ENCODE assay signal across 1 cellular context in the genomic region with DNA sequence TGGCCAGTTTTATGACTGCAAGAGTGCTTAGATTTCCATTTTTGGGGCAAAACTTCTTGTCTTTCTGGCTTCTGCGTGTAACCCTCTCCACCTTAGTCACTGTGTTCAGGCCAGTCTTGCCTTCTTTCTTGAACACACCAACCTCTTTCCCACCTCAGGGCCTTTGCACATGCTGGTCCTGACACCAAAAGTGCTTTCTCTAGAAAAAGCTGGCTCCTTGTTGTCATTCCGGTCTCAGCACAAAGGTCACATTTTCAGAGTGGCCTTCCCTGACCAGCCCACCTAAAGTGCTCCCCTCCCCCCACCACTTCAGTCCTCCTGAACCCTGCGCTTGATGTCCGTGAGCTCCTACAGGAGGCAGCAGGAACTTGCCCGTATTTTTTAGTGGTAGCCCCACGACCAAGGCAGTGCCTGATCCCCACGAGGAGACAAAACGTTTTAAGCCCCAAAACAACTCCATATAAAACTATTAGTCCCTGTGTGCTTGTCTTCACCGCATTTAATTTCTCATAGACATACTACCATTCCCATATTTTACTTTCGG.
TF ChIP-seq lines count a peak whose summit lies in the region.

No MANE protein-coding gene starts in this region.

TF ChIP-seq in HepG2, 621 proteins besides CTCF, POLR2A, EP300 and RAD21 (continued from another document):
- peak; percentile 86 for TF ChIP-seq ZMYM3 (CRISPR knock-in tag; IDR thresholded peaks at IDR 0.05)
- no peak for TF ChIP-seq ZNF441 (CRISPR knock-in tag; IDR thresholded peaks at IDR 0.05; ENCODE audit: borderline replicate concordance)
- TF ChIP-seq, protein P1, sequence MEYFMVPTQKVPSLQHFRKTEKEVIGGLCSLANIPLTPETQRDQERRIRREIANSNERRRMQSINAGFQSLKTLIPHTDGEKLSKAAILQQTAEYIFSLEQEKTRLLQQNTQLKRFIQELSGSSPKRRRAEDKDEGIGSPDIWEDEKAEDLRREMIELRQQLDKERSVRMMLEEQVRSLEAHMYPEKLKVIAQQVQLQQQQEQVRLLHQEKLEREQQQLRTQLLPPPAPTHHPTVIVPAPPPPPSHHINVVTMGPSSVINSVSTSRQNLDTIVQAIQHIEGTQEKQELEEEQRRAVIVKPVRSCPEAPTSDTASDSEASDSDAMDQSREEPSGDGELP (IDR thresholded peaks at IDR 0.05; ENCODE audit: borderline replicate concordance, low read depth): 0 out of 2 replicates have a peak, but pooled peaks have one; percentile 1
- 0 out of 2 replicates have a peak, but pooled peaks have one; percentile 44 for TF ChIP-seq NCOA1 (CRISPR knock-in tag; IDR thresholded peaks at IDR 0.05)
- TF ChIP-seq, protein P2, sequence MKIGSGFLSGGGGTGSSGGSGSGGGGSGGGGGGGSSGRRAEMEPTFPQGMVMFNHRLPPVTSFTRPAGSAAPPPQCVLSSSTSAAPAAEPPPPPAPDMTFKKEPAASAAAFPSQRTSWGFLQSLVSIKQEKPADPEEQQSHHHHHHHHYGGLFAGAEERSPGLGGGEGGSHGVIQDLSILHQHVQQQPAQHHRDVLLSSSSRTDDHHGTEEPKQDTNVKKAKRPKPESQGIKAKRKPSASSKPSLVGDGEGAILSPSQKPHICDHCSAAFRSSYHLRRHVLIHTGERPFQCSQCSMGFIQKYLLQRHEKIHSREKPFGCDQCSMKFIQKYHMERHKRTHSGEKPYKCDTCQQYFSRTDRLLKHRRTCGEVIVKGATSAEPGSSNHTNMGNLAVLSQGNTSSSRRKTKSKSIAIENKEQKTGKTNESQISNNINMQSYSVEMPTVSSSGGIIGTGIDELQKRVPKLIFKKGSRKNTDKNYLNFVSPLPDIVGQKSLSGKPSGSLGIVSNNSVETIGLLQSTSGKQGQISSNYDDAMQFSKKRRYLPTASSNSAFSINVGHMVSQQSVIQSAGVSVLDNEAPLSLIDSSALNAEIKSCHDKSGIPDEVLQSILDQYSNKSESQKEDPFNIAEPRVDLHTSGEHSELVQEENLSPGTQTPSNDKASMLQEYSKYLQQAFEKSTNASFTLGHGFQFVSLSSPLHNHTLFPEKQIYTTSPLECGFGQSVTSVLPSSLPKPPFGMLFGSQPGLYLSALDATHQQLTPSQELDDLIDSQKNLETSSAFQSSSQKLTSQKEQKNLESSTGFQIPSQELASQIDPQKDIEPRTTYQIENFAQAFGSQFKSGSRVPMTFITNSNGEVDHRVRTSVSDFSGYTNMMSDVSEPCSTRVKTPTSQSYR (CRISPR knock-in tag; IDR thresholded peaks at IDR 0.05; ENCODE audit: borderline replicate concordance): peak; percentile 69
- TF ChIP-seq, protein P3, sequence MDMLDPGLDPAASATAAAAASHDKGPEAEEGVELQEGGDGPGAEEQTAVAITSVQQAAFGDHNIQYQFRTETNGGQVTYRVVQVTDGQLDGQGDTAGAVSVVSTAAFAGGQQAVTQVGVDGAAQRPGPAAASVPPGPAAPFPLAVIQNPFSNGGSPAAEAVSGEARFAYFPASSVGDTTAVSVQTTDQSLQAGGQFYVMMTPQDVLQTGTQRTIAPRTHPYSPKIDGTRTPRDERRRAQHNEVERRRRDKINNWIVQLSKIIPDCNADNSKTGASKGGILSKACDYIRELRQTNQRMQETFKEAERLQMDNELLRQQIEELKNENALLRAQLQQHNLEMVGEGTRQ (IDR thresholded peaks at IDR 0.05; ENCODE audit: low read depth, low read length): no peak
- TF ChIP-seq, protein P3 (CRISPR knock-in tag; IDR thresholded peaks at IDR 0.05; ENCODE audit: borderline replicate concordance): no peak
- TF ChIP-seq, protein P4, sequence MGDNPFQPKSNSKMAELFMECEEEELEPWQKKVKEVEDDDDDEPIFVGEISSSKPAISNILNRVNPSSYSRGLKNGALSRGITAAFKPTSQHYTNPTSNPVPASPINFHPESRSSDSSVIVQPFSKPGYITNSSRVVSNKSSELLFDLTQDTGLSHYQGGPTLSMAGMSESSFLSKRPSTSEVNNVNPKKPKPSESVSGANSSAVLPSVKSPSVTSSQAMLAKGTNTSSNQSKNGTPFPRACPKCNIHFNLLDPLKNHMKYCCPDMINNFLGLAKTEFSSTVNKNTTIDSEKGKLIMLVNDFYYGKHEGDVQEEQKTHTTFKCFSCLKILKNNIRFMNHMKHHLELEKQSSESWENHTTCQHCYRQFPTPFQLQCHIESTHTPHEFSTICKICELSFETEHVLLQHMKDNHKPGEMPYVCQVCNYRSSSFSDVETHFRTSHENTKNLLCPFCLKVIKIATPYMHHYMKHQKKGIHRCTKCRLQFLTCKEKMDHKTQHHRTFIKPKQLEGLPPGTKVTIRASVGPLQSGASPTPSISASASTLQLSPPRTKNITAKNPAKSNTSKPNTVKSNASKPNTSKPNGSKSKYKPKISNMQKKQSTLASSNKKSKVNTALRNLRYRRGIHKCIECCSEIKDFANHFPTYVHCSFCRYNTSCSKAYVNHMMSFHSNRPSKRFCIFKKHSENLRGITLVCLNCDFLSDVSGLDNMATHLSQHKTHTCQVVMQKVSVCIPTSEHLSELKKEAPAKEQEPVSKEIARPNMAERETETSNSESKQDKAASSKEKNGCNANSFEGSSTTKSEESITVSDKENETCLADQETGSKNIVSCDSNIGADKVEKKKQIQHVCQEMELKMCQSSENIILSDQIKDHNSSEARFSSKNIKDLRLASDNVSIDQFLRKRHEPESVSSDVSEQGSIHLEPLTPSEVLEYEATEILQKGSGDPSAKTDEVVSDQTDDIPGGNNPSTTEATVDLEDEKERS (CRISPR knock-in tag; IDR thresholded peaks at IDR 0.05): peak; percentile 23; the same call in 1 of the 2 replicates
- no peak for TF ChIP-seq KLF15 (CRISPR knock-in tag; IDR thresholded peaks at IDR 0.05; ENCODE audit: borderline replicate concordance)
- TF ChIP-seq ZNF652 (CRISPR knock-in tag; IDR thresholded peaks at IDR 0.05; ENCODE audit: borderline replicate concordance, low read depth): no peak
- TF ChIP-seq, protein P5, sequence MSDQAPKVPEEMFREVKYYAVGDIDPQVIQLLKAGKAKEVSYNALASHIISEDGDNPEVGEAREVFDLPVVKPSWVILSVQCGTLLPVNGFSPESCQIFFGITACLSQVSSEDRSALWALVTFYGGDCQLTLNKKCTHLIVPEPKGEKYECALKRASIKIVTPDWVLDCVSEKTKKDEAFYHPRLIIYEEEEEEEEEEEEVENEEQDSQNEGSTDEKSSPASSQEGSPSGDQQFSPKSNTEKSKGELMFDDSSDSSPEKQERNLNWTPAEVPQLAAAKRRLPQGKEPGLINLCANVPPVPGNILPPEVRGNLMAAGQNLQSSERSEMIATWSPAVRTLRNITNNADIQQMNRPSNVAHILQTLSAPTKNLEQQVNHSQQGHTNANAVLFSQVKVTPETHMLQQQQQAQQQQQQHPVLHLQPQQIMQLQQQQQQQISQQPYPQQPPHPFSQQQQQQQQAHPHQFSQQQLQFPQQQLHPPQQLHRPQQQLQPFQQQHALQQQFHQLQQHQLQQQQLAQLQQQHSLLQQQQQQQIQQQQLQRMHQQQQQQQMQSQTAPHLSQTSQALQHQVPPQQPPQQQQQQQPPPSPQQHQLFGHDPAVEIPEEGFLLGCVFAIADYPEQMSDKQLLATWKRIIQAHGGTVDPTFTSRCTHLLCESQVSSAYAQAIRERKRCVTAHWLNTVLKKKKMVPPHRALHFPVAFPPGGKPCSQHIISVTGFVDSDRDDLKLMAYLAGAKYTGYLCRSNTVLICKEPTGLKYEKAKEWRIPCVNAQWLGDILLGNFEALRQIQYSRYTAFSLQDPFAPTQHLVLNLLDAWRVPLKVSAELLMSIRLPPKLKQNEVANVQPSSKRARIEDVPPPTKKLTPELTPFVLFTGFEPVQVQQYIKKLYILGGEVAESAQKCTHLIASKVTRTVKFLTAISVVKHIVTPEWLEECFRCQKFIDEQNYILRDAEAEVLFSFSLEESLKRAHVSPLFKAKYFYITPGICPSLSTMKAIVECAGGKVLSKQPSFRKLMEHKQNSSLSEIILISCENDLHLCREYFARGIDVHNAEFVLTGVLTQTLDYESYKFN (CRISPR knock-in tag; conservative IDR thresholded peaks at IDR 0.05): 0 out of 2 replicates have a peak, but pooled peaks have one; percentile 16
- no peak for TF ChIP-seq SMAD3 (CRISPR knock-in tag; IDR thresholded peaks at IDR 0.05)
- no peak for TF ChIP-seq ZKSCAN8 (CRISPR knock-in tag; IDR thresholded peaks at IDR 0.05; ENCODE audit: borderline replicate concordance)
- no peak for TF ChIP-seq ZBTB21 (CRISPR knock-in tag; IDR thresholded peaks at IDR 0.05)
- peak; percentile 25; the same call in 1 of the 2 replicates for TF ChIP-seq HNF4G (IDR thresholded peaks at IDR 0.05; ENCODE audit: borderline replicate concordance, low read depth, low read length)
- no peak for TF ChIP-seq HNF4G (CRISPR knock-in tag; IDR thresholded peaks at IDR 0.05; ENCODE audit: borderline replicate concordance, low read depth)
- TF ChIP-seq NR2F1 (CRISPR knock-in tag; IDR thresholded peaks at IDR 0.05): 0 out of 4 replicates have a peak, but pooled peaks of 1 of the 2 experiments have one; percentile 0
- no peak for TF ChIP-seq ZSCAN22 (CRISPR knock-in tag; IDR thresholded peaks at IDR 0.05)
- TF ChIP-seq CHD4 (IDR thresholded peaks at IDR 0.05; ENCODE audit: borderline replicate concordance, low read length): peak; percentile 67; the same call in 1 of the 2 replicates
- no peak for TF ChIP-seq PHF20 (CRISPR knock-in tag; IDR thresholded peaks at IDR 0.05)
